Comparison of ENCODE assay signal across 12 cellular contexts in the genomic region with DNA sequence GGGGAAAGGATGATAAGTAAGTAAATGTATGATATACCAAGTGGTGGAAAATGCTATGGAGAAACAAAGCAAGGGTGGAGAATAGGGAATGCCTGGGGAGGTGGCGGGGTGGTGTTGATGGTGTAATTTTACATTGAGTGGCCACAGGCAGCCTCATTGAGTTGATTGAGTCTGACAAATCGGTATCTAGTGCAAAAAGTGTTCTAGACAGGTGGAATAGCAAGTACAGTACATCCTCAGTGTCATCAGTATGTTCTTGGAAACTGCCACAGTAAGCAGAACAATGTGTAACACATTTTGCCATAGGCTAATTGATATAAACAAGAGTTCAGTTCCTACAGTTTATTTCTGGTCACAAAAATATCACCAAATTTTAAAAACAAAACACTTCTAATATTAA. TPM values are rescaled to one million over a fixed set of nuclear protein-coding genes. Genes with fewer than 3 reads are reported as not detected.
DNase-seq lines count a peak whose midpoint lies in the region; ATAC-seq, FAIRE-seq and TF ChIP-seq lines count a peak whose summit lies in the region.
"Had no signal": no experiment of that assay in that cellular context is flagged by ENCODE, and none has a peak within 500 bp of the region (broad histone marks: within the 10 kb centered on the region; RNA-seq: fewer than 3 reads in every experiment).

No MANE protein-coding gene starts in this region.

- H3K27me3 Mint-ChIP-seq in activated naive CD4-positive, alpha-beta T cell treated with anti-CD3 and anti-CD28 coated beads, Interleukin-2, amount 10 ng/mL, durations not matched to agents 7 days and 5 days, result no peaks in the 10 kb centered on the region
- H3K27me3 Mint-ChIP-seq in H9 (ENCODE audit: low read depth) (no peaks in the 10 kb centered on the region; the same call in 1 of the 2 replicates), endodermal cell (ENCODE audit: insufficient read depth) (no peaks in the 10 kb centered on the region)

- CTCF ChIA-PET in activated naive CD4-positive, alpha-beta T cell treated with anti-CD3 and anti-CD28 coated beads, Interleukin-2, amount 10 ng/mL, durations not matched to agents 7 days and 5 days (lab: Charles Lee), result no interaction called here

- intact Hi-C loops in gastrocnemius medialis (cut with DNase I; ENCODE audit: low total_unique reads), result loop anchor here (1.0 to 2.0 kb wide), 3 partner anchors 46 to 297 kb away; no protein-coding TSS in a partner anchor

- no peak overlapping the region for H3K4ac ChIP-seq in H9 (ENCODE audit: low read depth, low read length)

- TF ChIP-seq CTCF in H9 (conservative IDR thresholded peaks at IDR 0.05) (no peak), endodermal cell (conservative IDR thresholded peaks at IDR 0.05) (no peak), gastrocnemius medialis (IDR thresholded peaks at IDR 0.05 in 4 of 5, conservative IDR thresholded peaks at IDR 0.05 in 1 of 5) (no peak)

- no peak overlapping the region for H3K56ac ChIP-seq in H9 (ENCODE audit: insufficient read length, low read depth, low read length)

- DNase-seq in activated naive CD4-positive, alpha-beta T cell treated with anti-CD3 and anti-CD28 coated beads, Interleukin-2, amount 10 ng/mL, durations not matched to agents 7 days and 5 days, result no peak
- no peak for DNase-seq in activated naive CD4-positive, alpha-beta T cell treated with anti-CD3 and anti-CD28 coated beads, Interleukin-2, amount 50 U/mL, for 72 hours (ENCODE audit: low spot score in 2 of 2)
- DNase-seq in H9, result no peak
- no peak for DNase-seq in endodermal cell
- DNase-seq in gastrocnemius medialis, result peak; percentile 21 to 55
- DNase-seq in SIG-M5 (lab: John Stamatoyannopoulos, UW), result no peak
- no peak for DNase-seq in GM19239 (ENCODE audit: insufficient read length, low spot score)
- DNase-seq: H7, NCI-H187 treated with DMSO at 0.1 percent for 48 hours, NCI-H446 treated with DMSO at 0.1 percent for 48 hours had no signal

- H3K36me3 ChIP-seq in endodermal cell (ENCODE audit: control insufficient read depth, insufficient read depth, low read length) (peaks cover 94% of the 10 kb centered on the region), gastrocnemius medialis (peaks cover 0 to 79% of the 10 kb centered on the region in 2 donors)

- H2BK5ac ChIP-seq in H9 (ENCODE audit: insufficient read length, low read length), result no peak overlapping the region

- H4K20me1 ChIP-seq in H9 (ENCODE audit: control insufficient read depth, insufficient read depth, insufficient read length), result no peaks in the 10 kb centered on the region

- peaks cover under 1% of the 10 kb centered on the region for H3K4me1 Mint-ChIP-seq in activated naive CD4-positive, alpha-beta T cell treated with anti-CD3 and anti-CD28 coated beads, Interleukin-2, amount 10 ng/mL, durations not matched to agents 7 days and 5 days
- peaks cover 21 to 31% of the 10 kb centered on the region in 2 experiments for H3K4me1 Mint-ChIP-seq in H9
- peaks cover 34% of the 10 kb centered on the region for H3K4me1 Mint-ChIP-seq in endodermal cell

- no CpG with 5 or more reads among the region's 2 CpGs for WGBS in H9 (ENCODE audit: extremely low coverage, insufficient read length, low lambda C conversion rate)
- 89 to 96% methylated on average over 2 of the region's 2 CpGs for WGBS in endodermal cell (ENCODE audit: insufficient coverage in 1 of 2, insufficient read length in 1 of 2), 2 experiments

- H3K9me3 ChIP-seq in H9 (ENCODE audit: control insufficient read depth, low read depth, low read length) (no peaks in the 10 kb centered on the region), endodermal cell (ENCODE audit: control insufficient read depth, low read length) (no peaks in the 10 kb centered on the region), gastrocnemius medialis (no peaks in the 10 kb centered on the region)

- no peak for ATAC-seq in activated naive CD4-positive, alpha-beta T cell treated with anti-CD3 and anti-CD28 coated beads, Interleukin-2, amount 50 U/mL, for 72 hours
- ATAC-seq in gastrocnemius medialis (peak; percentile 76 to 93), GM19452 (IDR thresholded peaks at IDR 0.05; ENCODE audit: unreplicated experiment) (no peak)

- H3K79me1 ChIP-seq in H9 (ENCODE audit: insufficient read depth, low read depth, low read length, poor library complexity, severe bottlenecking), result no peaks in the 10 kb centered on the region

- H3K14ac ChIP-seq in H9 (ENCODE audit: insufficient read depth, low read length), result no peak overlapping the region

- no peak overlapping the region for H3K27ac ChIP-seq in H9 (ENCODE audit: insufficient read length, low read depth, low read length)
- no peak overlapping the region for H3K27ac ChIP-seq in endodermal cell (ENCODE audit: low read depth, low read length)
- peak overlapping the region; percentile 78 to 90 (median 83) for H3K27ac ChIP-seq in gastrocnemius medialis
- H3K27ac ChIP-seq: PC-9 had no signal

- H3K18ac ChIP-seq in H9 (ENCODE audit: insufficient read length, low read depth, low read length), result no peak overlapping the region

- no peak overlapping the region for H2BK120ac ChIP-seq in H9 (ENCODE audit: low read depth, low read length, poor library complexity, severe bottlenecking)

- H4K8ac ChIP-seq in H9 (replicated peaks; ENCODE audit: insufficient read length, low read depth, low read length), result no peak overlapping the region

- H4K91ac ChIP-seq in H9 (ENCODE audit: insufficient read length, low read depth, low read length), result no peak overlapping the region

- H3K23me2 ChIP-seq in H9 (ENCODE audit: insufficient read length, low read depth, low read length, poor library complexity, severe bottlenecking), result no peaks in the 10 kb centered on the region

- H3K4me3 ChIP-seq in endodermal cell (ENCODE audit: low read length), result no peak overlapping the region
- no peak overlapping the region for H3K4me3 ChIP-seq in gastrocnemius medialis
- H3K4me3 ChIP-seq: PC-9 had no signal

- H3K9ac ChIP-seq in H9 (ENCODE audit: extremely low read depth, insufficient read length, low read length) (no peak overlapping the region), endodermal cell (ENCODE audit: extremely low read depth, low read length, poor library complexity, severe bottlenecking) (no peak overlapping the region)

- no peak overlapping the region for H2AK5ac ChIP-seq in H9 (ENCODE audit: insufficient read length, low read length)

- H3K36me3 Mint-ChIP-seq in activated naive CD4-positive, alpha-beta T cell treated with anti-CD3 and anti-CD28 coated beads, Interleukin-2, amount 10 ng/mL, durations not matched to agents 7 days and 5 days, result peaks cover 70% of the 10 kb centered on the region
- H3K36me3 Mint-ChIP-seq in activated naive CD4-positive, alpha-beta T cell treated with anti-CD3 and anti-CD28 coated beads, Interleukin-2, amount 50 U/mL, for 72 hours, result peaks cover 0 to 34% of the 10 kb centered on the region in 2 donors
- peaks cover 51 to 91% (median 91%) of the 10 kb centered on the region in 3 experiments for H3K36me3 Mint-ChIP-seq in H9 (ENCODE audit: insufficient read depth in 1 of 3, low read depth in 3 of 3)
- peaks cover 62% of the 10 kb centered on the region for H3K36me3 Mint-ChIP-seq in endodermal cell (ENCODE audit: low read depth)

- H2BK15ac ChIP-seq in H9 (ENCODE audit: low read depth, low read length), result no peak overlapping the region

- H3K79me2 ChIP-seq in H9 (ENCODE audit: insufficient read depth, low read length), result no peaks in the 10 kb centered on the region

- H4K5ac ChIP-seq in H9 (ENCODE audit: insufficient read length, low read depth, low read length), result no peak overlapping the region

- no peaks in the 10 kb centered on the region for H3K9me3 Mint-ChIP-seq in activated naive CD4-positive, alpha-beta T cell treated with anti-CD3 and anti-CD28 coated beads, Interleukin-2, amount 10 ng/mL, durations not matched to agents 7 days and 5 days
- H3K9me3 Mint-ChIP-seq in activated naive CD4-positive, alpha-beta T cell treated with anti-CD3 and anti-CD28 coated beads, Interleukin-2, amount 50 U/mL, for 72 hours, result no peaks in the 10 kb centered on the region
- H3K9me3 Mint-ChIP-seq in H9 (no peaks in the 10 kb centered on the region), endodermal cell (no peaks in the 10 kb centered on the region)

- H2BK12ac ChIP-seq in H9 (ENCODE audit: insufficient read length, low read depth, low read length), result no peak overlapping the region

- no peak for FAIRE-seq in GM19239 (lab: Jason Lieb, UNC)

- H3K27me3 ChIP-seq in H9 (ENCODE audit: insufficient read depth, low read length) (no peaks in the 10 kb centered on the region), endodermal cell (ENCODE audit: control insufficient read depth, insufficient read depth, low read length, poor library complexity, severe bottlenecking) (no peaks in the 10 kb centered on the region), gastrocnemius medialis (no peaks in the 10 kb centered on the region)

- no peak overlapping the region for H2AFZ ChIP-seq in H9 (ENCODE audit: low read length)
- H2AFZ ChIP-seq: PC-9 had no signal

- no peak overlapping the region for H3K23ac ChIP-seq in H9 (ENCODE audit: insufficient read length, low read depth, low read length)

- no peak overlapping the region for H3K4me3 Mint-ChIP-seq in activated naive CD4-positive, alpha-beta T cell treated with anti-CD3 and anti-CD28 coated beads, Interleukin-2, amount 10 ng/mL, durations not matched to agents 7 days and 5 days
- H3K4me3 Mint-ChIP-seq in H9, result no peak overlapping the region
- no peak overlapping the region for H3K4me3 Mint-ChIP-seq in endodermal cell

- H3K4me1 ChIP-seq in H9 (ENCODE audit: insufficient read depth, low read length), result peaks cover 5% of the 10 kb centered on the region; the same call in 1 of the 2 replicates
- H3K4me1 ChIP-seq in endodermal cell (ENCODE audit: control insufficient read depth, insufficient read depth, low read length), result no peaks in the 10 kb centered on the region
- peaks cover 32 to 44% of the 10 kb centered on the region in 2 donors for H3K4me1 ChIP-seq in gastrocnemius medialis

- TF ChIP-seq POLR2A in gastrocnemius medialis (IDR thresholded peaks at IDR 0.05), result no peak

- H3K4me2 ChIP-seq in H9 (ENCODE audit: insufficient read depth, insufficient read length, low read length), result no peak overlapping the region
- H3K4me2 ChIP-seq: PC-9 had no signal

- in situ Hi-C loops in gastrocnemius medialis (cut with MboI; ENCODE audit: low sequenced_read_pairs in 4 of 4), result loop anchor here in 1 of 4 donors (25.0 kb wide), 1 partner anchor 301 kb away; the partner anchor contains the start of genes MDH1 and WDPCP

- H2BK20ac ChIP-seq in H9 (ENCODE audit: low read depth, low read length, poor library complexity, severe bottlenecking), result no peak overlapping the region

- peak overlapping the region; percentile 29 for H3K27ac Mint-ChIP-seq in activated naive CD4-positive, alpha-beta T cell treated with anti-CD3 and anti-CD28 coated beads, Interleukin-2, amount 10 ng/mL, durations not matched to agents 7 days and 5 days
- H3K27ac Mint-ChIP-seq in activated naive CD4-positive, alpha-beta T cell treated with anti-CD3 and anti-CD28 coated beads, Interleukin-2, amount 50 U/mL, for 72 hours, result peak overlapping the region in 1 of 2 donors; percentile 59
- H3K27ac Mint-ChIP-seq in H9 (peak overlapping the region in 2 of 3 experiments; percentile 62 to 87; a peak in 3 of 7 replicates), endodermal cell (peak overlapping the region; percentile 2)

- no peak overlapping the region for H3T11ph ChIP-seq in H9 (ENCODE audit: low read length)

RNA-seq across cellular contexts. Expression of gene UGP2, which starts 46.4 kb away (rescaled TPM):
- total RNA-seq in activated naive CD4-positive, alpha-beta T cell treated with anti-CD3 and anti-CD28 coated beads, Interleukin-2, amount 50 U/mL, for 72 hours, result 100 to 1,000 TPM in 1 of 2 donors, 10 to 100 TPM in 1; 97.2 to 100 TPM
- 848 and 883 TPM in 2 replicates for total RNA-seq in H9 (2021)
- total RNA-seq in endodermal cell, result 100 to 1,000 TPM; 104 to 136 TPM
- 118 TPM for polyA plus RNA-seq in endodermal cell (2013, experiment 1 of 2)
- 86.8 TPM for polyA plus RNA-seq in endodermal cell (2013, experiment 2 of 2)
- 100 to 1,000 TPM; 398 to 784 (median 580) TPM for total RNA-seq in gastrocnemius medialis

Comparison
In these comparisons a context has a peak if more than half of its experiments do, and no peak if none do; other contexts are left out.
1. DNase-seq: peak in gastrocnemius medialis (2 of 2); none in activated naive CD4-positive, alpha-beta T cell treated with anti-CD3 and anti-CD28 coated beads, Interleukin-2, amount 10 ng/mL, durations not matched to agents 7 days and 5 days (single experiment), activated naive CD4-positive, alpha-beta T cell treated with anti-CD3 and anti-CD28 coated beads, Interleukin-2, amount 50 U/mL, for 72 hours (0 of 2), H9 (single experiment), endodermal cell (single experiment), SIG-M5 (single experiment) and GM19239 (single experiment).
2. ATAC-seq: peak in gastrocnemius medialis (2 of 2); none in activated naive CD4-positive, alpha-beta T cell treated with anti-CD3 and anti-CD28 coated beads, Interleukin-2, amount 50 U/mL, for 72 hours (0 of 2) and GM19452 (single experiment).
3. H3K27ac ChIP-seq: peak in gastrocnemius medialis (4 of 4); none in H9 (single experiment) and endodermal cell (single experiment).